17 cellular contexts compared by ENCODE assay signal in genomic region chr20:14777571-14777970, GRCh38.
DNase-seq lines count a peak whose midpoint lies in the region; ATAC-seq, FAIRE-seq and TF ChIP-seq lines count a peak whose summit lies in the region.
"Had no signal": no experiment of that assay in that cellular context is flagged by ENCODE, and none has a peak within 500 bp of the region (broad histone marks: within the 10 kb centered on the region; RNA-seq: fewer than 3 reads in every experiment).

No MANE protein-coding gene starts in this region.

- no peaks in the 10 kb centered on the region for H3F3A ChIP-seq in smooth muscle cell (ENCODE audit: low read depth)

- H3K4me2 ChIP-seq in astrocyte (ENCODE audit: low read length) (no peak overlapping the region), smooth muscle cell (no peak overlapping the region)

- H3K9me3 ChIP-seq in astrocyte (ENCODE audit: insufficient read depth, low read depth, low read length) (no peaks in the 10 kb centered on the region), smooth muscle cell (replicated peaks; ENCODE audit: low read depth) (no peaks in the 10 kb centered on the region)
- H3K9me3 ChIP-seq: Caco-2 had no signal

- H3K27ac ChIP-seq in astrocyte (ENCODE audit: low read depth, low read length) (no peak overlapping the region), foreskin keratinocyte (no peak overlapping the region), smooth muscle cell (ENCODE audit: low read depth) (peak overlapping the region; percentile 15)

- DNase-seq in HPDE6-E6E7 (ENCODE audit: extremely low spot score), result peak; percentile 28
- no peak for DNase-seq in astrocyte (ENCODE audit: low read depth)
- DNase-seq in foreskin keratinocyte, result peak; percentile 63 to 77
- no peak for DNase-seq in smooth muscle cell (lab: John Stamatoyannopoulos, UW; ENCODE audit: unreplicated experiment)
- no peak for DNase-seq in GM10266 (ENCODE audit: extremely low spot score)
- no peak for DNase-seq in germinal center (ENCODE audit: low spot score)
- DNase-seq: Caco-2; DMS53; KG1; NCI-H1092; NCI-H345; NCI-H526 treated with DMSO at 0.1 percent for 48 hours; NK-92 treated with Interleukin-12 subunit alpha and Interleukin-12 subunit beta, amount 100 ng/mL, for 24 hours had no signal

- H3K4me3 ChIP-seq in astrocyte (ENCODE audit: insufficient read depth, low read depth, low read length) (no peak overlapping the region), smooth muscle cell (no peak overlapping the region)

- H3K27me3 ChIP-seq in astrocyte (ENCODE audit: insufficient read depth, low read length), result no peaks in the 10 kb centered on the region
- no peaks in the 10 kb centered on the region for H3K27me3 ChIP-seq in foreskin keratinocyte
- no peaks in the 10 kb centered on the region for H3K27me3 ChIP-seq in smooth muscle cell (ENCODE audit: low read depth)

- H2AFZ ChIP-seq in astrocyte (ENCODE audit: low read depth, low read length) (no peak overlapping the region), smooth muscle cell (ENCODE audit: low read depth) (peak overlapping the region; percentile 13)

- no peak for FAIRE-seq in astrocyte (lab: Jason Lieb, UNC)
- FAIRE-seq: GM12891 had no signal

- H3K36me3 ChIP-seq in astrocyte (ENCODE audit: insufficient read depth, low read length), result no peaks in the 10 kb centered on the region
- H3K36me3 ChIP-seq in smooth muscle cell (ENCODE audit: low read depth), result no peaks in the 10 kb centered on the region

- peak overlapping the region; percentile 54 for H3K27ac Mint-ChIP-seq in astrocyte (ENCODE audit: unreplicated experiment)
- H3K27ac Mint-ChIP-seq: CD14-positive monocyte had no signal

- no peaks in the 10 kb centered on the region for H3K4me1 ChIP-seq in astrocyte (ENCODE audit: insufficient read depth, low read length)
- H3K4me1 ChIP-seq in foreskin keratinocyte, result peaks cover 20% of the 10 kb centered on the region
- no peaks in the 10 kb centered on the region for H3K4me1 ChIP-seq in smooth muscle cell (ENCODE audit: low read depth)

- ATAC-seq in foreskin keratinocyte (peak; percentile 60), HG02571 (IDR thresholded peaks at IDR 0.05; ENCODE audit: unreplicated experiment) (no peak)
- ATAC-seq: HCT116 had no signal

- H3K27me3 Mint-ChIP-seq in astrocyte (ENCODE audit: low read depth, unreplicated experiment), result no peaks in the 10 kb centered on the region

- H4K20me1 ChIP-seq in astrocyte (ENCODE audit: insufficient read depth, low read length), result no peaks in the 10 kb centered on the region
- no peaks in the 10 kb centered on the region for H4K20me1 ChIP-seq in smooth muscle cell (ENCODE audit: low read depth)

- H3K4me3 Mint-ChIP-seq in astrocyte (ENCODE audit: unreplicated experiment), result no peak overlapping the region
- H3K4me3 Mint-ChIP-seq: CD14-positive monocyte had no signal

- H3K36me3 Mint-ChIP-seq in astrocyte (ENCODE audit: low read depth, unreplicated experiment), result no peaks in the 10 kb centered on the region
- H3K36me3 Mint-ChIP-seq: CD14-positive monocyte had no signal

- H3K9ac ChIP-seq in astrocyte (ENCODE audit: low read length) (no peak overlapping the region), smooth muscle cell (ENCODE audit: low read depth) (no peak overlapping the region)

- TF ChIP-seq CTCF in astrocyte (IDR thresholded peaks at IDR 0.05; ENCODE audit: insufficient read depth, low read depth, low read length) (no peak), foreskin keratinocyte (conservative IDR thresholded peaks at IDR 0.05) (no peak), smooth muscle cell (IDR thresholded peaks at IDR 0.05; ENCODE audit: borderline replicate concordance, insufficient read depth, poor library complexity, severe bottlenecking) (no peak), GM10266 (IDR thresholded peaks at IDR 0.05; ENCODE audit: control insufficient read depth, insufficient read depth, low read depth, missing control alignments) (no peak)

- no peaks in the 10 kb centered on the region for H3K9me3 Mint-ChIP-seq in astrocyte (ENCODE audit: unreplicated experiment)

- 62% methylated on average over 4 of the region's 4 CpGs for WGBS in smooth muscle cell (ENCODE audit: low lambda C conversion rate)

- H3K4me1 Mint-ChIP-seq in astrocyte (ENCODE audit: low read depth, unreplicated experiment), result peaks cover 17% of the 10 kb centered on the region
- H3K4me1 Mint-ChIP-seq: CD14-positive monocyte had no signal

- H3K79me2 ChIP-seq in astrocyte (ENCODE audit: insufficient read depth, low read length) (no peaks in the 10 kb centered on the region), smooth muscle cell (ENCODE audit: low read depth) (no peaks in the 10 kb centered on the region)

Comparison
In these comparisons a context has a peak if more than half of its experiments do, and no peak if none do; other contexts are left out.
1. DNase-seq: peak in HPDE6-E6E7 (single experiment) and foreskin keratinocyte (2 of 2); none in astrocyte (single experiment), smooth muscle cell (single experiment), GM10266 (single experiment) and germinal center (single experiment).